In genomic region chr4:183444953-183445543, GRCh38 we compare ENCODE assay signal across 8 cellular contexts. TPM values are rescaled to one million over a fixed set of nuclear protein-coding genes. Genes with fewer than 3 reads are reported as not detected.
DNase-seq lines count a peak whose midpoint lies in the region; ATAC-seq and TF ChIP-seq lines count a peak whose summit lies in the region.

No MANE protein-coding gene starts in this region.

- H3K27ac Mint-ChIP-seq in WTC11, result peak overlapping the region; percentile 95
- H3K27ac Mint-ChIP-seq in osteocyte (ENCODE audit: unreplicated experiment), result peak overlapping the region; percentile 92

- TF ChIP-seq CTCF in WTC11 (IDR thresholded peaks at IDR 0.05), result no peak
- TF ChIP-seq CTCF in osteocyte (IDR thresholded peaks at IDR 0.05), result no peak

- H3K36me3 Mint-ChIP-seq in WTC11, result peaks cover 40% of the 10 kb centered on the region
- H3K36me3 Mint-ChIP-seq in osteocyte (ENCODE audit: unreplicated experiment), result peaks cover 32% of the 10 kb centered on the region

- H3K9me3 Mint-ChIP-seq in WTC11 (no peaks in the 10 kb centered on the region), osteocyte (ENCODE audit: unreplicated experiment) (no peaks in the 10 kb centered on the region)

- ATAC-seq in GM19395 (IDR thresholded peaks at IDR 0.05; ENCODE audit: unreplicated experiment), result peak; percentile 29
- peak; percentile 13 for ATAC-seq in HG03520 (IDR thresholded peaks at IDR 0.05; ENCODE audit: unreplicated experiment)
- ATAC-seq in WTC11, result peak; percentile 2

- H3K4me1 Mint-ChIP-seq in WTC11, result peaks cover 25% of the 10 kb centered on the region
- H3K4me1 Mint-ChIP-seq in osteocyte (ENCODE audit: unreplicated experiment), result peaks cover 49% of the 10 kb centered on the region

- POLR2A ChIA-PET in WTC11 (lab: Charles Lee), result interaction anchor here (0.5 to 2.6 kb wide), 3 partner anchors 8 to 328 kb away, joined by 5 to 12 read pairs (median 5); partner anchors contain the start of gene ING2

- CTCF ChIA-PET in WTC11 (lab: Charles Lee), result interaction anchor here (1.5 to 2.5 kb wide), 2 partner anchors 14 to 155 kb away, joined by 4 to 8 read pairs; no protein-coding TSS in a partner anchor

- DNase-seq in Daoy (ENCODE audit: low read depth) (peak; percentile 16), WTC11 (ENCODE audit: low spot score) (peak; percentile 55), germinal center (ENCODE audit: low spot score) (peak; percentile 74), osteocyte (ENCODE audit: extremely low spot score, unreplicated experiment) (no peak), foreskin melanocyte (no peak)
- no peak for DNase-seq in stimulated activated CD4-positive, alpha-beta T cell treated with anti-CD3 and anti-CD28 coated beads, Interleukin-4, amount 100 ng/mL, for 24 hours

- no peaks in the 10 kb centered on the region for H3K27me3 Mint-ChIP-seq in WTC11 (ENCODE audit: low read depth)
- no peaks in the 10 kb centered on the region for H3K27me3 Mint-ChIP-seq in osteocyte (ENCODE audit: unreplicated experiment)

- H3K4me3 Mint-ChIP-seq in WTC11 (peak overlapping the region; percentile 92), osteocyte (ENCODE audit: unreplicated experiment) (peak overlapping the region; percentile 95)

TF ChIP-seq in WTC11, 78 proteins besides CTCF, POLR2A, EP300 and RAD21 (continues in another document):
- TF ChIP-seq ETV6 (CRISPR knock-in tag; IDR thresholded peaks at IDR 0.05), result 0 out of 2 replicates have a peak, but pooled peaks have one; percentile 22
- peak; percentile 83; the same call in 1 of the 2 replicates for TF ChIP-seq ZNF219 (CRISPR knock-in tag; IDR thresholded peaks at IDR 0.05; ENCODE audit: borderline replicate concordance)
- TF ChIP-seq, protein P1, sequence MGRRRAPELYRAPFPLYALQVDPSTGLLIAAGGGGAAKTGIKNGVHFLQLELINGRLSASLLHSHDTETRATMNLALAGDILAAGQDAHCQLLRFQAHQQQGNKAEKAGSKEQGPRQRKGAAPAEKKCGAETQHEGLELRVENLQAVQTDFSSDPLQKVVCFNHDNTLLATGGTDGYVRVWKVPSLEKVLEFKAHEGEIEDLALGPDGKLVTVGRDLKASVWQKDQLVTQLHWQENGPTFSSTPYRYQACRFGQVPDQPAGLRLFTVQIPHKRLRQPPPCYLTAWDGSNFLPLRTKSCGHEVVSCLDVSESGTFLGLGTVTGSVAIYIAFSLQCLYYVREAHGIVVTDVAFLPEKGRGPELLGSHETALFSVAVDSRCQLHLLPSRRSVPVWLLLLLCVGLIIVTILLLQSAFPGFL (CRISPR knock-in tag; IDR thresholded peaks at IDR 0.05; ENCODE audit: borderline replicate concordance), result no peak
- peak; percentile 7; the same call in 1 of the 2 replicates for TF ChIP-seq TEAD4 (CRISPR knock-in tag; IDR thresholded peaks at IDR 0.05)
- TF ChIP-seq MYBL2 (CRISPR knock-in tag; IDR thresholded peaks at IDR 0.05), result 0 out of 2 replicates have a peak, but pooled peaks have one; percentile 2
- TF ChIP-seq ZNF425 (CRISPR knock-in tag; conservative IDR thresholded peaks at IDR 0.05), result no peak
- 0 out of 2 replicates have a peak, but pooled peaks have one; percentile 36 for TF ChIP-seq KAT7 (CRISPR knock-in tag; IDR thresholded peaks at IDR 0.05; ENCODE audit: borderline replicate concordance)
- TF ChIP-seq, protein P2, sequence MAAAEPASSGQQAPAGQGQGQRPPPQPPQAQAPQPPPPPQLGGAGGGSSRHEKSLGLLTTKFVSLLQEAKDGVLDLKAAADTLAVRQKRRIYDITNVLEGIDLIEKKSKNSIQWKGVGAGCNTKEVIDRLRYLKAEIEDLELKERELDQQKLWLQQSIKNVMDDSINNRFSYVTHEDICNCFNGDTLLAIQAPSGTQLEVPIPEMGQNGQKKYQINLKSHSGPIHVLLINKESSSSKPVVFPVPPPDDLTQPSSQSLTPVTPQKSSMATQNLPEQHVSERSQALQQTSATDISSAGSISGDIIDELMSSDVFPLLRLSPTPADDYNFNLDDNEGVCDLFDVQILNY (CRISPR knock-in tag; IDR thresholded peaks at IDR 0.05), result no peak
- no peak for TF ChIP-seq SOX15 (CRISPR knock-in tag; IDR thresholded peaks at IDR 0.05)
- TF ChIP-seq, protein P3, sequence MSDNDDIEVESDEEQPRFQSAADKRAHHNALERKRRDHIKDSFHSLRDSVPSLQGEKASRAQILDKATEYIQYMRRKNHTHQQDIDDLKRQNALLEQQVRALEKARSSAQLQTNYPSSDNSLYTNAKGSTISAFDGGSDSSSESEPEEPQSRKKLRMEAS (CRISPR knock-in tag; IDR thresholded peaks at IDR 0.05), result peak; percentile 61; the same call in 1 of the 2 replicates
- peak; percentile 17; the same call in 1 of the 2 replicates for TF ChIP-seq ZNF232 (CRISPR knock-in tag; IDR thresholded peaks at IDR 0.05)
- TF ChIP-seq JUN (CRISPR knock-in tag; IDR thresholded peaks at IDR 0.05), result 0 out of 2 replicates have a peak, but pooled peaks have one; percentile 55
- TF ChIP-seq, protein P4, sequence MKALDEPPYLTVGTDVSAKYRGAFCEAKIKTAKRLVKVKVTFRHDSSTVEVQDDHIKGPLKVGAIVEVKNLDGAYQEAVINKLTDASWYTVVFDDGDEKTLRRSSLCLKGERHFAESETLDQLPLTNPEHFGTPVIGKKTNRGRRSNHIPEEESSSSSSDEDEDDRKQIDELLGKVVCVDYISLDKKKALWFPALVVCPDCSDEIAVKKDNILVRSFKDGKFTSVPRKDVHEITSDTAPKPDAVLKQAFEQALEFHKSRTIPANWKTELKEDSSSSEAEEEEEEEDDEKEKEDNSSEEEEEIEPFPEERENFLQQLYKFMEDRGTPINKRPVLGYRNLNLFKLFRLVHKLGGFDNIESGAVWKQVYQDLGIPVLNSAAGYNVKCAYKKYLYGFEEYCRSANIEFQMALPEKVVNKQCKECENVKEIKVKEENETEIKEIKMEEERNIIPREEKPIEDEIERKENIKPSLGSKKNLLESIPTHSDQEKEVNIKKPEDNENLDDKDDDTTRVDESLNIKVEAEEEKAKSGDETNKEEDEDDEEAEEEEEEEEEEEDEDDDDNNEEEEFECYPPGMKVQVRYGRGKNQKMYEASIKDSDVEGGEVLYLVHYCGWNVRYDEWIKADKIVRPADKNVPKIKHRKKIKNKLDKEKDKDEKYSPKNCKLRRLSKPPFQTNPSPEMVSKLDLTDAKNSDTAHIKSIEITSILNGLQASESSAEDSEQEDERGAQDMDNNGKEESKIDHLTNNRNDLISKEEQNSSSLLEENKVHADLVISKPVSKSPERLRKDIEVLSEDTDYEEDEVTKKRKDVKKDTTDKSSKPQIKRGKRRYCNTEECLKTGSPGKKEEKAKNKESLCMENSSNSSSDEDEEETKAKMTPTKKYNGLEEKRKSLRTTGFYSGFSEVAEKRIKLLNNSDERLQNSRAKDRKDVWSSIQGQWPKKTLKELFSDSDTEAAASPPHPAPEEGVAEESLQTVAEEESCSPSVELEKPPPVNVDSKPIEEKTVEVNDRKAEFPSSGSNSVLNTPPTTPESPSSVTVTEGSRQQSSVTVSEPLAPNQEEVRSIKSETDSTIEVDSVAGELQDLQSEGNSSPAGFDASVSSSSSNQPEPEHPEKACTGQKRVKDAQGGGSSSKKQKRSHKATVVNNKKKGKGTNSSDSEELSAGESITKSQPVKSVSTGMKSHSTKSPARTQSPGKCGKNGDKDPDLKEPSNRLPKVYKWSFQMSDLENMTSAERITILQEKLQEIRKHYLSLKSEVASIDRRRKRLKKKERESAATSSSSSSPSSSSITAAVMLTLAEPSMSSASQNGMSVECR (CRISPR knock-in tag; IDR thresholded peaks at IDR 0.05; ENCODE audit: borderline replicate concordance), result peak; percentile 90
- peak; percentile 77; the same call in 1 of the 2 replicates for TF ChIP-seq E2F4 (CRISPR knock-in tag; IDR thresholded peaks at IDR 0.05; ENCODE audit: borderline replicate concordance, low read depth)
- peak; percentile 36; the same call in 1 of the 2 replicates for TF ChIP-seq USF1 (CRISPR knock-in tag; IDR thresholded peaks at IDR 0.05)

RNA-seq across cellular contexts. Expression of gene CDKN2AIP, which starts 0.6 kb away (rescaled TPM):
- total RNA-seq in Daoy (2014; rRNA removed; shearing (Covaris generic)), result 7.0 and 15.9 TPM in 2 replicates
- 13.7 to 17.1 TPM (median 16.3 TPM) in 3 replicates for total RNA-seq in WTC11 (2021)
- 13.2 and 13.8 TPM in 2 replicates for total RNA-seq in osteocyte

RNA-seq across cellular contexts. Expression of gene ING2, which starts 59.8 kb away (rescaled TPM):
- total RNA-seq in Daoy (2014; rRNA removed; shearing (Covaris generic)), result 5.8 and 10.1 TPM in 2 replicates
- total RNA-seq in WTC11 (2021) (12.0 to 15.6 TPM (median 14.8 TPM) in 3 replicates), osteocyte (7.0 and 10.2 TPM in 2 replicates)

Comparison
In these comparisons a context has a peak if more than half of its experiments do, and no peak if none do; other contexts are left out.
1. DNase-seq: peak in Daoy (single experiment), WTC11 (single experiment) and germinal center (single experiment); none in osteocyte (single experiment), foreskin melanocyte (single experiment) and stimulated activated CD4-positive, alpha-beta T cell treated with anti-CD3 and anti-CD28 coated beads, Interleukin-4, amount 100 ng/mL, for 24 hours (single experiment).
2. Peak in every context shown above with its lines, with median percentiles within 50 percentile points of each other: ATAC-seq.